In genomic region chr16:80303691-80304090, GRCh38 we compare ENCODE assay signal across 18 cellular contexts.
DNase-seq lines count a peak whose midpoint lies in the region; ATAC-seq, FAIRE-seq and TF ChIP-seq lines count a peak whose summit lies in the region.
"Had no signal": no experiment of that assay in that cellular context is flagged by ENCODE, and none has a peak within 500 bp of the region (broad histone marks: within the 10 kb centered on the region; RNA-seq: fewer than 3 reads in every experiment).

No MANE protein-coding gene starts in this region.

- H3K36me3 Mint-ChIP-seq in Caco-2 (ENCODE audit: insufficient read depth, unreplicated experiment): no peaks in the 10 kb centered on the region
- H3K36me3 Mint-ChIP-seq in astrocyte (ENCODE audit: low read depth, unreplicated experiment): no peaks in the 10 kb centered on the region
- H3K36me3 Mint-ChIP-seq: CD14-positive monocyte; CD8-positive, alpha-beta memory T cell; IgD-negative memory B cell had no signal

- H3K9me2 ChIP-seq in GM23248 (ENCODE audit: insufficient read depth): no peaks in the 10 kb centered on the region

- no peak overlapping the region for H2AFZ ChIP-seq in astrocyte (ENCODE audit: low read depth, low read length)
- H2AFZ ChIP-seq in GM23248: no peak overlapping the region

- H3K9me3 Mint-ChIP-seq in Caco-2 (ENCODE audit: unreplicated experiment) (peaks cover 10% of the 10 kb centered on the region), astrocyte (ENCODE audit: unreplicated experiment) (no peaks in the 10 kb centered on the region)

- no peaks in the 10 kb centered on the region for H4K20me1 ChIP-seq in astrocyte (ENCODE audit: insufficient read depth, low read length)
- no peaks in the 10 kb centered on the region for H4K20me1 ChIP-seq in GM23248 (ENCODE audit: insufficient read depth)

- H3K27me3 Mint-ChIP-seq in Caco-2 (ENCODE audit: insufficient read depth, unreplicated experiment): no peaks in the 10 kb centered on the region
- no peaks in the 10 kb centered on the region for H3K27me3 Mint-ChIP-seq in astrocyte (ENCODE audit: low read depth, unreplicated experiment)

- H3K4me1 ChIP-seq in Caco-2 (peaks cover 74% of the 10 kb centered on the region), astrocyte (ENCODE audit: insufficient read depth, low read length) (peaks cover 26% of the 10 kb centered on the region), GM23248 (ENCODE audit: insufficient read depth) (peaks cover 41% of the 10 kb centered on the region)

- ATAC-seq in HG02938 (IDR thresholded peaks at IDR 0.05; ENCODE audit: unreplicated experiment): no peak

- H3F3A ChIP-seq in GM23248 (ENCODE audit: insufficient read depth): peaks cover 28% of the 10 kb centered on the region

- H3K27me3 ChIP-seq in Caco-2 (replicated peaks; ENCODE audit: control insufficient read depth, insufficient read depth, low read length) (no peaks in the 10 kb centered on the region), astrocyte (ENCODE audit: insufficient read depth, low read length) (no peaks in the 10 kb centered on the region), GM23248 (replicated peaks; ENCODE audit: insufficient read depth) (no peaks in the 10 kb centered on the region)

- no peak overlapping the region for H3K27ac ChIP-seq in astrocyte (ENCODE audit: low read depth, low read length)
- H3K27ac ChIP-seq in GM23248: no peak overlapping the region
- H3K27ac ChIP-seq: 22Rv1 had no signal

- H3K4me3 Mint-ChIP-seq in Caco-2 (ENCODE audit: unreplicated experiment) (no peak overlapping the region), astrocyte (ENCODE audit: unreplicated experiment) (no peak overlapping the region)
- H3K4me3 Mint-ChIP-seq: CD14-positive monocyte; CD8-positive, alpha-beta memory T cell; IgD-negative memory B cell had no signal

- in situ Hi-C loops in GM23248 (cut with MboI): no loop called here

- DNase-seq in Caco-2: no peak
- peak; percentile 22 for DNase-seq in astrocyte (ENCODE audit: low read depth)
- DNase-seq in globus pallidus (ENCODE audit: low spot score): peak; percentile 8
- peak; percentile 5 for DNase-seq in retinal pigment epithelial cell (ENCODE audit: low read depth)
- no peak for DNase-seq in COR-L47 (lab: John Stamatoyannopoulos, UW)
- DNase-seq in SIG-M5 treated with dmso at 0.1 percent for 504 hours (lab: John Stamatoyannopoulos, UW; ENCODE audit: unreplicated experiment): no peak
- DNase-seq in GM23248: no peak
- DNase-seq: Calu3; CD8-positive, alpha-beta memory T cell; DMS 273 treated with DMSO at 0.1 percent for 48 hours; EL had no signal

- no peak for FAIRE-seq in astrocyte (lab: Jason Lieb, UNC)
- FAIRE-seq: G401.6, GM12891, H54 had no signal

- H3K4me2 ChIP-seq in astrocyte (ENCODE audit: low read length) (no peak overlapping the region), GM23248 (ENCODE audit: unreplicated experiment) (no peak overlapping the region)

- H3K4me1 Mint-ChIP-seq in Caco-2 (ENCODE audit: low read depth, unreplicated experiment) (peaks cover 65% of the 10 kb centered on the region), astrocyte (ENCODE audit: low read depth, unreplicated experiment) (peaks cover 43% of the 10 kb centered on the region)
- H3K4me1 Mint-ChIP-seq: CD14-positive monocyte; CD8-positive, alpha-beta memory T cell; IgD-negative memory B cell had no signal

- CTCF ChIA-PET in Caco-2 (lab: Charles Lee): no interaction called here

- H3K9ac ChIP-seq in astrocyte (ENCODE audit: low read length) (no peak overlapping the region), GM23248 (no peak overlapping the region)

- 96 to 97% methylated on average over 4 of the region's 4 CpGs for WGBS in GM23248 (ENCODE audit: low coverage in 1 of 2, low lambda C conversion rate in 2 of 2, missing lambda C conversion rate in 2 of 2), 2 experiments

- TF ChIP-seq CTCF in Caco-2 (IDR thresholded peaks at IDR 0.05; ENCODE audit: insufficient read depth in 1 of 2, low read depth in 1 of 2, low read length in 1 of 2, severe bottlenecking in 1 of 2, unreplicated experiment in 1 of 2) (no peak), astrocyte (IDR thresholded peaks at IDR 0.05; ENCODE audit: insufficient read depth, low read depth, low read length) (no peak), retinal pigment epithelial cell (conservative IDR thresholded peaks at IDR 0.05; ENCODE audit: low read depth, low read length) (no peak)

- no peak overlapping the region for H3K4me3 ChIP-seq in Caco-2 (ENCODE audit: low read depth, low read length)
- H3K4me3 ChIP-seq in astrocyte (ENCODE audit: insufficient read depth, low read depth, low read length): no peak overlapping the region
- H3K4me3 ChIP-seq in retinal pigment epithelial cell (ENCODE audit: low read length): no peak overlapping the region
- H3K4me3 ChIP-seq in GM23248: no peak overlapping the region

- H3K9me3 ChIP-seq in Caco-2 (no peaks in the 10 kb centered on the region), astrocyte (ENCODE audit: insufficient read depth, low read depth, low read length) (no peaks in the 10 kb centered on the region), GM23248 (ENCODE audit: low read depth) (no peaks in the 10 kb centered on the region)

- POLR2A ChIA-PET in Caco-2 (lab: Charles Lee): no interaction called here

- H3K27ac Mint-ChIP-seq in Caco-2 (ENCODE audit: unreplicated experiment) (peak overlapping the region; percentile 65), astrocyte (ENCODE audit: unreplicated experiment) (no peak overlapping the region)
- H3K27ac Mint-ChIP-seq: CD14-positive monocyte; CD8-positive, alpha-beta memory T cell; IgD-negative memory B cell had no signal

- intact Hi-C loops in Caco-2 (cut with micrococcal nuclease; ENCODE audit: unreplicated experiment): loop anchor here (5.0 kb wide), 1 partner anchor 101 kb away; no protein-coding TSS in a partner anchor

- H3K79me2 ChIP-seq in astrocyte (ENCODE audit: insufficient read depth, low read length) (no peaks in the 10 kb centered on the region), GM23248 (ENCODE audit: insufficient read depth) (no peaks in the 10 kb centered on the region)

- H3K36me3 ChIP-seq in Caco-2 (ENCODE audit: control insufficient read depth, insufficient read depth, low read length): no peaks in the 10 kb centered on the region
- no peaks in the 10 kb centered on the region for H3K36me3 ChIP-seq in astrocyte (ENCODE audit: insufficient read depth, low read length)
- no peaks in the 10 kb centered on the region for H3K36me3 ChIP-seq in GM23248 (ENCODE audit: low read depth)

- BruUV-seq in Caco-2 (replicated peaks; lab: Mats Ljungman, UMichigan): no TSS peak

Comparison
In these comparisons a context has a peak if more than half of its experiments do, and no peak if none do; other contexts are left out.
1. DNase-seq: peak in astrocyte (single experiment), globus pallidus (single experiment) and retinal pigment epithelial cell (single experiment); none in Caco-2 (0 of 2), COR-L47 (single experiment), SIG-M5 treated with dmso at 0.1 percent for 504 hours (single experiment) and GM23248 (single experiment).